ENCODE assay signal across 1 cellular context in the genomic region with DNA sequence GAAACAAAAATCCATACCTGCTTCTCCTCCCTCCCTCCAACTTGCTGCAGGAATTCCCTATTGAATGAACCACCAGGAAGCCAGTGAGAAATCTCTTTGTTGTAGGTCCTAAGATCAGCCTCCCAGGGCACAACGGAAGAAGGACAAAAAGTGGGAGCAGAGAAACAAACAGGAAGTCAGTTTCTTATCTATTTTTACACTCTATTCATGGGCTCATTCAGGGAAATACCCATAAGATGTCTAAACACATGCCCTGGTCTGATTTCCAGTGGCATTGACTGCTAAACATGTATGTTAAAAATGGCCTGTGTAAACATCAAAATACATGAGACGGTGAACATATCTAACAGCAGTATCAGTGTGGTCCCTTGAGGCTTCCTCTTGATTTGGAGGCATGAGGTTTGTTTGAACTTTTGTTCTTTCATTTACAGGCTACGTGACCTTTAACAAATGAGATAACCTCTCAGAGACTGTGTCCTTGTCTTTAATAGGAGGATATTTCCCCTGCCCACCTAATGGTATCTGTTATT.
TF ChIP-seq lines count a peak whose summit lies in the region.

No MANE protein-coding gene starts in this region.

TF ChIP-seq in H1, 55 proteins besides CTCF, POLR2A, EP300 and RAD21:
- TF ChIP-seq, protein P1, sequence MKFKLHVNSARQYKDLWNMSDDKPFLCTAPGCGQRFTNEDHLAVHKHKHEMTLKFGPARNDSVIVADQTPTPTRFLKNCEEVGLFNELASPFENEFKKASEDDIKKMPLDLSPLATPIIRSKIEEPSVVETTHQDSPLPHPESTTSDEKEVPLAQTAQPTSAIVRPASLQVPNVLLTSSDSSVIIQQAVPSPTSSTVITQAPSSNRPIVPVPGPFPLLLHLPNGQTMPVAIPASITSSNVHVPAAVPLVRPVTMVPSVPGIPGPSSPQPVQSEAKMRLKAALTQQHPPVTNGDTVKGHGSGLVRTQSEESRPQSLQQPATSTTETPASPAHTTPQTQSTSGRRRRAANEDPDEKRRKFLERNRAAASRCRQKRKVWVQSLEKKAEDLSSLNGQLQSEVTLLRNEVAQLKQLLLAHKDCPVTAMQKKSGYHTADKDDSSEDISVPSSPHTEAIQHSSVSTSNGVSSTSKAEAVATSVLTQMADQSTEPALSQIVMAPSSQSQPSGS (IDR thresholded peaks at IDR 0.05; ENCODE audit: low read length): no peak
- TF ChIP-seq, protein P2, sequence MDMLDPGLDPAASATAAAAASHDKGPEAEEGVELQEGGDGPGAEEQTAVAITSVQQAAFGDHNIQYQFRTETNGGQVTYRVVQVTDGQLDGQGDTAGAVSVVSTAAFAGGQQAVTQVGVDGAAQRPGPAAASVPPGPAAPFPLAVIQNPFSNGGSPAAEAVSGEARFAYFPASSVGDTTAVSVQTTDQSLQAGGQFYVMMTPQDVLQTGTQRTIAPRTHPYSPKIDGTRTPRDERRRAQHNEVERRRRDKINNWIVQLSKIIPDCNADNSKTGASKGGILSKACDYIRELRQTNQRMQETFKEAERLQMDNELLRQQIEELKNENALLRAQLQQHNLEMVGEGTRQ (IDR thresholded peaks at IDR 0.05; ENCODE audit: low read length): no peak
- no peak for TF ChIP-seq FOSL1 (IDR thresholded peaks at IDR 0.05; ENCODE audit: insufficient read depth, low read depth, low read length)
- TF ChIP-seq, protein P3, sequence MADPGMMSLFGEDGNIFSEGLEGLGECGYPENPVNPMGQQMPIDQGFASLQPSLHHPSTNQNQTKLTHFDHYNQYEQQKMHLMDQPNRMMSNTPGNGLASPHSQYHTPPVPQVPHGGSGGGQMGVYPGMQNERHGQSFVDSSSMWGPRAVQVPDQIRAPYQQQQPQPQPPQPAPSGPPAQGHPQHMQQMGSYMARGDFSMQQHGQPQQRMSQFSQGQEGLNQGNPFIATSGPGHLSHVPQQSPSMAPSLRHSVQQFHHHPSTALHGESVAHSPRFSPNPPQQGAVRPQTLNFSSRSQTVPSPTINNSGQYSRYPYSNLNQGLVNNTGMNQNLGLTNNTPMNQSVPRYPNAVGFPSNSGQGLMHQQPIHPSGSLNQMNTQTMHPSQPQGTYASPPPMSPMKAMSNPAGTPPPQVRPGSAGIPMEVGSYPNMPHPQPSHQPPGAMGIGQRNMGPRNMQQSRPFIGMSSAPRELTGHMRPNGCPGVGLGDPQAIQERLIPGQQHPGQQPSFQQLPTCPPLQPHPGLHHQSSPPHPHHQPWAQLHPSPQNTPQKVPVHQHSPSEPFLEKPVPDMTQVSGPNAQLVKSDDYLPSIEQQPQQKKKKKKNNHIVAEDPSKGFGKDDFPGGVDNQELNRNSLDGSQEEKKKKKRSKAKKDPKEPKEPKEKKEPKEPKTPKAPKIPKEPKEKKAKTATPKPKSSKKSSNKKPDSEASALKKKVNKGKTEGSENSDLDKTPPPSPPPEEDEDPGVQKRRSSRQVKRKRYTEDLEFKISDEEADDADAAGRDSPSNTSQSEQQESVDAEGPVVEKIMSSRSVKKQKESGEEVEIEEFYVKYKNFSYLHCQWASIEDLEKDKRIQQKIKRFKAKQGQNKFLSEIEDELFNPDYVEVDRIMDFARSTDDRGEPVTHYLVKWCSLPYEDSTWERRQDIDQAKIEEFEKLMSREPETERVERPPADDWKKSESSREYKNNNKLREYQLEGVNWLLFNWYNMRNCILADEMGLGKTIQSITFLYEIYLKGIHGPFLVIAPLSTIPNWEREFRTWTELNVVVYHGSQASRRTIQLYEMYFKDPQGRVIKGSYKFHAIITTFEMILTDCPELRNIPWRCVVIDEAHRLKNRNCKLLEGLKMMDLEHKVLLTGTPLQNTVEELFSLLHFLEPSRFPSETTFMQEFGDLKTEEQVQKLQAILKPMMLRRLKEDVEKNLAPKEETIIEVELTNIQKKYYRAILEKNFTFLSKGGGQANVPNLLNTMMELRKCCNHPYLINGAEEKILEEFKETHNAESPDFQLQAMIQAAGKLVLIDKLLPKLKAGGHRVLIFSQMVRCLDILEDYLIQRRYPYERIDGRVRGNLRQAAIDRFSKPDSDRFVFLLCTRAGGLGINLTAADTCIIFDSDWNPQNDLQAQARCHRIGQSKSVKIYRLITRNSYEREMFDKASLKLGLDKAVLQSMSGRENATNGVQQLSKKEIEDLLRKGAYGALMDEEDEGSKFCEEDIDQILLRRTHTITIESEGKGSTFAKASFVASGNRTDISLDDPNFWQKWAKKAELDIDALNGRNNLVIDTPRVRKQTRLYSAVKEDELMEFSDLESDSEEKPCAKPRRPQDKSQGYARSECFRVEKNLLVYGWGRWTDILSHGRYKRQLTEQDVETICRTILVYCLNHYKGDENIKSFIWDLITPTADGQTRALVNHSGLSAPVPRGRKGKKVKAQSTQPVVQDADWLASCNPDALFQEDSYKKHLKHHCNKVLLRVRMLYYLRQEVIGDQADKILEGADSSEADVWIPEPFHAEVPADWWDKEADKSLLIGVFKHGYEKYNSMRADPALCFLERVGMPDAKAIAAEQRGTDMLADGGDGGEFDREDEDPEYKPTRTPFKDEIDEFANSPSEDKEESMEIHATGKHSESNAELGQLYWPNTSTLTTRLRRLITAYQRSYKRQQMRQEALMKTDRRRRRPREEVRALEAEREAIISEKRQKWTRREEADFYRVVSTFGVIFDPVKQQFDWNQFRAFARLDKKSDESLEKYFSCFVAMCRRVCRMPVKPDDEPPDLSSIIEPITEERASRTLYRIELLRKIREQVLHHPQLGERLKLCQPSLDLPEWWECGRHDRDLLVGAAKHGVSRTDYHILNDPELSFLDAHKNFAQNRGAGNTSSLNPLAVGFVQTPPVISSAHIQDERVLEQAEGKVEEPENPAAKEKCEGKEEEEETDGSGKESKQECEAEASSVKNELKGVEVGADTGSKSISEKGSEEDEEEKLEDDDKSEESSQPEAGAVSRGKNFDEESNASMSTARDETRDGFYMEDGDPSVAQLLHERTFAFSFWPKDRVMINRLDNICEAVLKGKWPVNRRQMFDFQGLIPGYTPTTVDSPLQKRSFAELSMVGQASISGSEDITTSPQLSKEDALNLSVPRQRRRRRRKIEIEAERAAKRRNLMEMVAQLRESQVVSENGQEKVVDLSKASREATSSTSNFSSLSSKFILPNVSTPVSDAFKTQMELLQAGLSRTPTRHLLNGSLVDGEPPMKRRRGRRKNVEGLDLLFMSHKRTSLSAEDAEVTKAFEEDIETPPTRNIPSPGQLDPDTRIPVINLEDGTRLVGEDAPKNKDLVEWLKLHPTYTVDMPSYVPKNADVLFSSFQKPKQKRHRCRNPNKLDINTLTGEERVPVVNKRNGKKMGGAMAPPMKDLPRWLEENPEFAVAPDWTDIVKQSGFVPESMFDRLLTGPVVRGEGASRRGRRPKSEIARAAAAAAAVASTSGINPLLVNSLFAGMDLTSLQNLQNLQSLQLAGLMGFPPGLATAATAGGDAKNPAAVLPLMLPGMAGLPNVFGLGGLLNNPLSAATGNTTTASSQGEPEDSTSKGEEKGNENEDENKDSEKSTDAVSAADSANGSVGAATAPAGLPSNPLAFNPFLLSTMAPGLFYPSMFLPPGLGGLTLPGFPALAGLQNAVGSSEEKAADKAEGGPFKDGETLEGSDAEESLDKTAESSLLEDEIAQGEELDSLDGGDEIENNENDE (IDR thresholded peaks at IDR 0.05; ENCODE audit: insufficient replicate concordance, low read length): no peak
- TF ChIP-seq NANOG (IDR thresholded peaks at IDR 0.05; ENCODE audit: insufficient read depth, low read depth, low read length, poor library complexity, severe bottlenecking): no peak
- no peak for TF ChIP-seq POLR2AphosphoS5 (IDR thresholded peaks at IDR 0.05; ENCODE audit: low read depth, low read length)
